ENCODE assay signal across 1 cellular context in the genomic region with DNA sequence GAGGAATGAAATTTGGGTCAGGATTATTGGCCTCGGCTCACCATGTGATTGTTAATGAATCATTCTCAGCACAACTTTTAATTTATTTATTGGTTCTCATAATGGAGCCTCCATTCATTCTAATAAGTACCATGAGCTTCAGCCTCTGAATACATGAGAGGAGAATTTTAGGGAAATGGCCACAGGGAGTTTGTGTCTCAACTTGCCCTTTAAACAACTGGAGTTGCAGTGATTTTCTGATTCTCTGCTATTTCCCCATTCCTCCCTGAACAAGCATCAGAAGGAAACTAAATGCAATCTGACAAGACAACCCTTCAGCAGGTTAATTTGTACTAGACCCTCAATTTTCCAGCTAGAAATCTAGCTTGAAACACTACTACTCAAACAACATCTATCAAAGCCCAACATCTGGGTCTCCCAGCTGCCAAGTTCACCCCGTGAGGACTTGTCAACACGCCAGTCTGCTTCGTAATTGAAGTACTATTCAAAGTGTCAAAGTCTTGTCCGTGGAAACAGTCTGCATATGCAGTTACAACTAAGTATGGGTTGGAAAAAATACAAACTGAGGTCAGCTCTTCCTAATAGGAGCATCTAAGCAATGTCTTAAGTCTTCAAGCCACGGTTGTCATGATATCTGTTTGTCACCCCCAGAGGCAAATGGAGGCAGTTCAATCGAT.
TF ChIP-seq lines count a peak whose summit lies in the region.

No MANE protein-coding gene starts in this region.

TF ChIP-seq in GM23338, 12 proteins besides CTCF, POLR2A, EP300 and RAD21 (continued from another document):
- TF ChIP-seq, protein P1, sequence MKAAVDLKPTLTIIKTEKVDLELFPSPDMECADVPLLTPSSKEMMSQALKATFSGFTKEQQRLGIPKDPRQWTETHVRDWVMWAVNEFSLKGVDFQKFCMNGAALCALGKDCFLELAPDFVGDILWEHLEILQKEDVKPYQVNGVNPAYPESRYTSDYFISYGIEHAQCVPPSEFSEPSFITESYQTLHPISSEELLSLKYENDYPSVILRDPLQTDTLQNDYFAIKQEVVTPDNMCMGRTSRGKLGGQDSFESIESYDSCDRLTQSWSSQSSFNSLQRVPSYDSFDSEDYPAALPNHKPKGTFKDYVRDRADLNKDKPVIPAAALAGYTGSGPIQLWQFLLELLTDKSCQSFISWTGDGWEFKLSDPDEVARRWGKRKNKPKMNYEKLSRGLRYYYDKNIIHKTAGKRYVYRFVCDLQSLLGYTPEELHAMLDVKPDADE (IDR thresholded peaks at IDR 0.05), result no peak
- TF ChIP-seq STAT1 (IDR thresholded peaks at IDR 0.05; ENCODE audit: unreplicated experiment), result no peak
- TF ChIP-seq, protein P2, sequence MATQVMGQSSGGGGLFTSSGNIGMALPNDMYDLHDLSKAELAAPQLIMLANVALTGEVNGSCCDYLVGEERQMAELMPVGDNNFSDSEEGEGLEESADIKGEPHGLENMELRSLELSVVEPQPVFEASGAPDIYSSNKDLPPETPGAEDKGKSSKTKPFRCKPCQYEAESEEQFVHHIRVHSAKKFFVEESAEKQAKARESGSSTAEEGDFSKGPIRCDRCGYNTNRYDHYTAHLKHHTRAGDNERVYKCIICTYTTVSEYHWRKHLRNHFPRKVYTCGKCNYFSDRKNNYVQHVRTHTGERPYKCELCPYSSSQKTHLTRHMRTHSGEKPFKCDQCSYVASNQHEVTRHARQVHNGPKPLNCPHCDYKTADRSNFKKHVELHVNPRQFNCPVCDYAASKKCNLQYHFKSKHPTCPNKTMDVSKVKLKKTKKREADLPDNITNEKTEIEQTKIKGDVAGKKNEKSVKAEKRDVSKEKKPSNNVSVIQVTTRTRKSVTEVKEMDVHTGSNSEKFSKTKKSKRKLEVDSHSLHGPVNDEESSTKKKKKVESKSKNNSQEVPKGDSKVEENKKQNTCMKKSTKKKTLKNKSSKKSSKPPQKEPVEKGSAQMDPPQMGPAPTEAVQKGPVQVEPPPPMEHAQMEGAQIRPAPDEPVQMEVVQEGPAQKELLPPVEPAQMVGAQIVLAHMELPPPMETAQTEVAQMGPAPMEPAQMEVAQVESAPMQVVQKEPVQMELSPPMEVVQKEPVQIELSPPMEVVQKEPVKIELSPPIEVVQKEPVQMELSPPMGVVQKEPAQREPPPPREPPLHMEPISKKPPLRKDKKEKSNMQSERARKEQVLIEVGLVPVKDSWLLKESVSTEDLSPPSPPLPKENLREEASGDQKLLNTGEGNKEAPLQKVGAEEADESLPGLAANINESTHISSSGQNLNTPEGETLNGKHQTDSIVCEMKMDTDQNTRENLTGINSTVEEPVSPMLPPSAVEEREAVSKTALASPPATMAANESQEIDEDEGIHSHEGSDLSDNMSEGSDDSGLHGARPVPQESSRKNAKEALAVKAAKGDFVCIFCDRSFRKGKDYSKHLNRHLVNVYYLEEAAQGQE (IDR thresholded peaks at IDR 0.05; ENCODE audit: unreplicated experiment), result no peak
